9 cellular contexts compared by ENCODE assay signal in genomic region chr10:6141296-6142151, GRCh38. TPM values are rescaled to one million over a fixed set of nuclear protein-coding genes. Genes with fewer than 3 reads are reported as not detected.
DNase-seq lines count a peak whose midpoint lies in the region; ATAC-seq, FAIRE-seq and TF ChIP-seq lines count a peak whose summit lies in the region.
"Had no signal": no experiment of that assay in that cellular context is flagged by ENCODE, and none has a peak within 500 bp of the region (broad histone marks: within the 10 kb centered on the region; RNA-seq: fewer than 3 reads in every experiment).

No MANE protein-coding gene starts in this region.

- intact Hi-C loops in lower lobe of right lung (cut with DNase I) (no loop called here), A673 (cut with micrococcal nuclease; ENCODE audit: unreplicated experiment) (no loop called here)

- CTCF ChIA-PET in HEK293T (lab: Yijun Ruan, JAX) (no interaction called here), A673 (lab: Charles Lee) (no interaction called here)

- H3K36me3 ChIP-seq in adipocyte (ENCODE audit: control insufficient read depth, insufficient read depth, low read length, severe bottlenecking) = no peaks in the 10 kb centered on the region
- no peaks in the 10 kb centered on the region for H3K36me3 ChIP-seq in lower lobe of right lung
- H3K36me3 ChIP-seq in A673 (ENCODE audit: insufficient read depth, low read length, poor library complexity, severe bottlenecking) = no peaks in the 10 kb centered on the region

- H3K4me1 ChIP-seq in adipocyte (ENCODE audit: control insufficient read depth, insufficient read depth, low read length) (peaks cover 35% of the 10 kb centered on the region), lower lobe of right lung (peaks cover 31% of the 10 kb centered on the region), A673 (ENCODE audit: insufficient read depth, low read length, poor library complexity, severe bottlenecking) (peaks cover 11% of the 10 kb centered on the region)

- no peak for FAIRE-seq in D721Med (lab: Jason Lieb, UNC)
- FAIRE-seq: endometrium had no signal

- peak overlapping the region; percentile 79 for H3K9ac ChIP-seq in adipocyte (ENCODE audit: low read length)

- peak; percentile 62 for DNase-seq in activated CD4-positive, alpha-beta T cell treated with anti-CD3 and anti-CD28 coated beads for 48 hours
- no peak for DNase-seq in activated CD4-positive, alpha-beta T cell treated with anti-CD3 and anti-CD28 coated beads for 1 hour
- DNase-seq in HEK293T (ENCODE audit: extremely low spot score) (no peak), MV-4-11 (lab: John Stamatoyannopoulos, UW) (peak; percentile 90), adipocyte (ENCODE audit: low read depth) (peak; percentile 69), lower lobe of right lung (no peak), D721Med (ENCODE audit: insufficient read length, low spot score) (no peak), A673 (ENCODE audit: low spot score) (no peak)

- H3K4me3 ChIP-seq in adipocyte (ENCODE audit: low read length) (peak overlapping the region; percentile 80), lower lobe of right lung (peak overlapping the region; percentile 40), A673 (ENCODE audit: low read depth, low read length, poor library complexity, severe bottlenecking) (no peak overlapping the region)

- H3K27me3 ChIP-seq in adipocyte (replicated peaks; ENCODE audit: control insufficient read depth, insufficient read depth, low read length) (peaks cover 18% of the 10 kb centered on the region), lower lobe of right lung (ENCODE audit: low read depth) (peaks cover 6% of the 10 kb centered on the region), A673 (replicated peaks; ENCODE audit: insufficient read depth, low read depth, low read length, poor library complexity) (peaks cover 24% of the 10 kb centered on the region)

- POLR2A ChIA-PET in HEK293T (lab: Yijun Ruan, JAX) (no interaction called here), A673 (lab: Charles Lee; ENCODE audit: low non-redundant PET) (no interaction called here)

- no peak for ATAC-seq in lower lobe of right lung

- TF ChIP-seq CTCF in lower lobe of right lung (IDR thresholded peaks at IDR 0.05) = no peak
- TF ChIP-seq CTCF in D721Med (IDR thresholded peaks at IDR 0.05; ENCODE audit: insufficient read depth, missing control alignments) = no peak
- no peak for TF ChIP-seq CTCF in A673 (conservative IDR thresholded peaks at IDR 0.05; ENCODE audit: low read depth, low read length)

- no TSS peak for BruUV-seq in A673 (replicated peaks; lab: Mats Ljungman, UMichigan)

- H3K27ac ChIP-seq in lower lobe of right lung (no peak overlapping the region), A673 (ENCODE audit: low read depth, low read length, poor library complexity, severe bottlenecking) (no peak overlapping the region)

- H3K9me3 ChIP-seq in adipocyte (ENCODE audit: control insufficient read depth, low read length) (no peaks in the 10 kb centered on the region), lower lobe of right lung (no peaks in the 10 kb centered on the region), A673 (ENCODE audit: low read depth, low read length, poor library complexity, severe bottlenecking) (no peaks in the 10 kb centered on the region)

TF ChIP-seq in HEK293T, 16 proteins besides CTCF, POLR2A, EP300 and RAD21:
- TF ChIP-seq L3MBTL2 (conservative IDR thresholded peaks at IDR 0.05) (peak; percentile 78), HDGF (IDR thresholded peaks at IDR 0.05; ENCODE audit: borderline replicate concordance) (no peak)

RNA-seq across cellular contexts. Expression of gene RBM17, which starts 52.7 kb away (rescaled TPM):
- total RNA-seq in lower lobe of right lung (90.8 TPM), A673 (2021) (195 and 200 TPM in 2 replicates)

Comparison
In these comparisons a context has a peak if more than half of its experiments do, and no peak if none do; other contexts are left out.
1. DNase-seq: peak in activated CD4-positive, alpha-beta T cell treated with anti-CD3 and anti-CD28 coated beads for 48 hours (single experiment), MV-4-11 (single experiment) and adipocyte (single experiment); none in activated CD4-positive, alpha-beta T cell treated with anti-CD3 and anti-CD28 coated beads for 1 hour (single experiment), HEK293T (single experiment), lower lobe of right lung (single experiment), D721Med (single experiment) and A673 (single experiment).